In genomic region chr11:86358720-86359119, GRCh38 we compare ENCODE assay signal across 21 cellular contexts. TPM values are rescaled to one million over a fixed set of nuclear protein-coding genes. Genes with fewer than 3 reads are reported as not detected.
DNase-seq lines count a peak whose midpoint lies in the region; ATAC-seq and TF ChIP-seq lines count a peak whose summit lies in the region.
"Had no signal": no experiment of that assay in that cellular context is flagged by ENCODE, and none has a peak within 500 bp of the region (broad histone marks: within the 10 kb centered on the region; RNA-seq: fewer than 3 reads in every experiment).

No MANE protein-coding gene starts in this region.

- H3K36me3 Mint-ChIP-seq in WTC11 = peaks cover 2% of the 10 kb centered on the region; the same call in 1 of the 2 replicates
- H3K36me3 Mint-ChIP-seq in mesothelial cell of epicardium = no peaks in the 10 kb centered on the region
- H3K36me3 Mint-ChIP-seq: CD14-positive monocyte had no signal

- H3K36me3 ChIP-seq in osteoblast (ENCODE audit: insufficient read depth, low read length) = no peaks in the 10 kb centered on the region
- no peaks in the 10 kb centered on the region for H3K36me3 ChIP-seq in BE2C
- H3K36me3 ChIP-seq in MM.1S (replicated peaks; ENCODE audit: insufficient read depth, low read length) = no peaks in the 10 kb centered on the region
- H3K36me3 ChIP-seq: BLaER1 treated with 17β-estradiol and CSF1 and Interleukin-3, amounts not matched to agents 10 nM and 100 nM had no signal

- H3K4me1 ChIP-seq in osteoblast (ENCODE audit: insufficient read depth, low read length) (no peaks in the 10 kb centered on the region), BE2C (no peaks in the 10 kb centered on the region), MM.1S (ENCODE audit: low read length) (no peaks in the 10 kb centered on the region)
- H3K4me1 ChIP-seq: BLaER1 treated with 17β-estradiol and CSF1 and Interleukin-3, amounts not matched to agents 10 nM and 100 nM had no signal

- H3K9me3 ChIP-seq in osteoblast (ENCODE audit: low read depth, low read length) (no peaks in the 10 kb centered on the region), BE2C (no peaks in the 10 kb centered on the region), MM.1S (replicated peaks; ENCODE audit: insufficient read depth, low read length) (no peaks in the 10 kb centered on the region)

- H3K4me3 ChIP-seq in osteoblast (ENCODE audit: insufficient read depth, low read length) (no peak overlapping the region), BE2C (ENCODE audit: low read depth, low read length) (no peak overlapping the region), MM.1S (ENCODE audit: low read length) (no peak overlapping the region)
- H3K4me3 ChIP-seq: BLaER1 treated with 17β-estradiol and CSF1 and Interleukin-3, amounts not matched to agents 10 nM and 100 nM; GM23248 had no signal

- no peak overlapping the region for H3K4me2 ChIP-seq in osteoblast (ENCODE audit: insufficient read depth, low read length)
- no peak overlapping the region for H3K4me2 ChIP-seq in MM.1S (ENCODE audit: low read depth, low read length)
- H3K4me2 ChIP-seq: BLaER1 treated with 17β-estradiol and CSF1 and Interleukin-3, amounts not matched to agents 10 nM and 100 nM had no signal

- CTCF ChIA-PET in WTC11 (lab: Charles Lee) = interaction anchor here (1.3 to 3.4 kb wide), 3 partner anchors 60 to 504 kb away, joined by 4 to 37 read pairs (median 4); partner anchors contain the start of gene CCDC83

- H3K9me3 Mint-ChIP-seq in WTC11 (peaks cover 13% of the 10 kb centered on the region), mesothelial cell of epicardium (peaks cover 7% of the 10 kb centered on the region)

- POLR2A ChIA-PET in WTC11 (lab: Charles Lee) = no interaction called here

- no peaks in the 10 kb centered on the region for H3K9me2 ChIP-seq in MM.1S (replicated peaks; ENCODE audit: insufficient read depth, low read length)

- H3K4me1 Mint-ChIP-seq in WTC11 (peaks cover 44% of the 10 kb centered on the region), mesothelial cell of epicardium (peaks cover 20% of the 10 kb centered on the region)
- H3K4me1 Mint-ChIP-seq: B cell; CD14-positive monocyte; CD8-positive, alpha-beta memory T cell had no signal

- H3K27me3 ChIP-seq in osteoblast (ENCODE audit: insufficient read depth, low read length) = no peaks in the 10 kb centered on the region
- H3K27me3 ChIP-seq in BE2C = 0 out of 2 replicates have a peak, but pooled peaks cover 2% of the 10 kb centered on the region
- no peaks in the 10 kb centered on the region for H3K27me3 ChIP-seq in MM.1S (replicated peaks; ENCODE audit: insufficient read depth, low read length)
- H3K27me3 ChIP-seq: BLaER1 treated with 17β-estradiol and CSF1 and Interleukin-3, amounts not matched to agents 10 nM and 100 nM had no signal

- H3K27ac Mint-ChIP-seq in WTC11 (no peak overlapping the region), mesothelial cell of epicardium (peak overlapping the region; percentile 40)
- H3K27ac Mint-ChIP-seq: B cell; CD14-positive monocyte; CD4-positive, alpha-beta T cell; CD8-positive, alpha-beta memory T cell had no signal

- ATAC-seq in WTC11 = no peak
- no peak for ATAC-seq in GM18870 (IDR thresholded peaks at IDR 0.05; ENCODE audit: unreplicated experiment)
- ATAC-seq: HCT116 had no signal

- H4K20me1 ChIP-seq in osteoblast (ENCODE audit: insufficient read depth, low read length) (no peaks in the 10 kb centered on the region), MM.1S (ENCODE audit: insufficient read depth, low read length) (no peaks in the 10 kb centered on the region)
- H4K20me1 ChIP-seq: BLaER1 treated with 17β-estradiol and CSF1 and Interleukin-3, amounts not matched to agents 10 nM and 100 nM had no signal

- H3K79me2 ChIP-seq in osteoblast (ENCODE audit: insufficient read depth, low read length) (no peaks in the 10 kb centered on the region), MM.1S (ENCODE audit: low read length) (no peaks in the 10 kb centered on the region)

- no peak overlapping the region for H3K9ac ChIP-seq in MM.1S (ENCODE audit: low read length)
- H3K9ac ChIP-seq: BLaER1 treated with 17β-estradiol and CSF1 and Interleukin-3, amounts not matched to agents 10 nM and 100 nM; GM23248 had no signal

- no peak overlapping the region for H3K4me3 Mint-ChIP-seq in WTC11
- no peak overlapping the region for H3K4me3 Mint-ChIP-seq in mesothelial cell of epicardium
- H3K4me3 Mint-ChIP-seq: B cell; CD14-positive monocyte; CD4-positive, alpha-beta T cell; CD8-positive, alpha-beta memory T cell had no signal

- H3K27me3 Mint-ChIP-seq in WTC11 (ENCODE audit: low read depth) = no peaks in the 10 kb centered on the region
- no peaks in the 10 kb centered on the region for H3K27me3 Mint-ChIP-seq in mesothelial cell of epicardium (ENCODE audit: low read depth)
- H3K27me3 Mint-ChIP-seq: CD4-positive, alpha-beta T cell had no signal

- H3F3A ChIP-seq in MM.1S (ENCODE audit: insufficient read depth, low read length) = no peaks in the 10 kb centered on the region

- H3K27ac ChIP-seq in osteoblast (ENCODE audit: low read depth, low read length) (no peak overlapping the region), MM.1S (ENCODE audit: low read length) (no peak overlapping the region)
- H3K27ac ChIP-seq: 22Rv1; BLaER1 treated with 17β-estradiol and CSF1 and Interleukin-3, amounts not matched to agents 10 nM and 100 nM; GM23248 had no signal

- TF ChIP-seq CTCF in WTC11 (IDR thresholded peaks at IDR 0.05) (no peak), mesothelial cell of epicardium (IDR thresholded peaks at IDR 0.05; ENCODE audit: unreplicated experiment) (no peak), osteoblast (IDR thresholded peaks at IDR 0.05; ENCODE audit: extremely low read depth, low read depth, low read length) (no peak), BE2C (IDR thresholded peaks at IDR 0.05; ENCODE audit: low read depth, low read length) (no peak), MM.1S (IDR thresholded peaks at IDR 0.05; ENCODE audit: low read length) (no peak)

- peak overlapping the region; percentile 36 for H2AFZ ChIP-seq in osteoblast (ENCODE audit: low read length)
- H2AFZ ChIP-seq in MM.1S (ENCODE audit: low read length) = no peak overlapping the region
- H2AFZ ChIP-seq: GM23248 had no signal

- DNase-seq in ELF-1 (ENCODE audit: low read depth, low spot score) (peak; percentile 9), WTC11 (ENCODE audit: low spot score) (no peak), mesothelial cell of epicardium (ENCODE audit: low spot score in 2 of 2, unreplicated experiment in 2 of 2) (no peak), osteoblast (ENCODE audit: insufficient read length, low spot score, missing footprints) (no peak), BE2C (no peak), NCI-H446 (lab: John Stamatoyannopoulos, UW) (no peak), MM.1S (no peak)
- DNase-seq: CD4-positive, alpha-beta T cell; CD8-positive, alpha-beta memory T cell; DMS 273 treated with DMSO at 0.1 percent for 48 hours; DMS79; EL; GF-D8; GM23248; H7 had no signal

TF ChIP-seq in WTC11, 78 proteins besides CTCF, POLR2A, EP300 and RAD21 (continues in another document):
- TF ChIP-seq, protein P1, sequence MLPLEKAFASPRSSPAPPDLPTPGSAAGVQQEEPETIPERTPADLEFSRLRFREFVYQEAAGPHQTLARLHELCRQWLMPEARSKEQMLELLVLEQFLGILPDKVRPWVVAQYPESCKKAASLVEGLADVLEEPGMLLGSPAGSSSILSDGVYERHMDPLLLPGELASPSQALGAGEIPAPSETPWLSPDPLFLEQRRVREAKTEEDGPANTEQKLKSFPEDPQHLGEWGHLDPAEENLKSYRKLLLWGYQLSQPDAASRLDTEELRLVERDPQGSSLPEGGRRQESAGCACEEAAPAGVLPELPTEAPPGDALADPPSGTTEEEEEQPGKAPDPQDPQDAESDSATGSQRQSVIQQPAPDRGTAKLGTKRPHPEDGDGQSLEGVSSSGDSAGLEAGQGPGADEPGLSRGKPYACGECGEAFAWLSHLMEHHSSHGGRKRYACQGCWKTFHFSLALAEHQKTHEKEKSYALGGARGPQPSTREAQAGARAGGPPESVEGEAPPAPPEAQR (CRISPR knock-in tag; IDR thresholded peaks at IDR 0.05) = 0 out of 2 replicates have a peak, but pooled peaks have one; percentile 67
- TF ChIP-seq, protein P2, sequence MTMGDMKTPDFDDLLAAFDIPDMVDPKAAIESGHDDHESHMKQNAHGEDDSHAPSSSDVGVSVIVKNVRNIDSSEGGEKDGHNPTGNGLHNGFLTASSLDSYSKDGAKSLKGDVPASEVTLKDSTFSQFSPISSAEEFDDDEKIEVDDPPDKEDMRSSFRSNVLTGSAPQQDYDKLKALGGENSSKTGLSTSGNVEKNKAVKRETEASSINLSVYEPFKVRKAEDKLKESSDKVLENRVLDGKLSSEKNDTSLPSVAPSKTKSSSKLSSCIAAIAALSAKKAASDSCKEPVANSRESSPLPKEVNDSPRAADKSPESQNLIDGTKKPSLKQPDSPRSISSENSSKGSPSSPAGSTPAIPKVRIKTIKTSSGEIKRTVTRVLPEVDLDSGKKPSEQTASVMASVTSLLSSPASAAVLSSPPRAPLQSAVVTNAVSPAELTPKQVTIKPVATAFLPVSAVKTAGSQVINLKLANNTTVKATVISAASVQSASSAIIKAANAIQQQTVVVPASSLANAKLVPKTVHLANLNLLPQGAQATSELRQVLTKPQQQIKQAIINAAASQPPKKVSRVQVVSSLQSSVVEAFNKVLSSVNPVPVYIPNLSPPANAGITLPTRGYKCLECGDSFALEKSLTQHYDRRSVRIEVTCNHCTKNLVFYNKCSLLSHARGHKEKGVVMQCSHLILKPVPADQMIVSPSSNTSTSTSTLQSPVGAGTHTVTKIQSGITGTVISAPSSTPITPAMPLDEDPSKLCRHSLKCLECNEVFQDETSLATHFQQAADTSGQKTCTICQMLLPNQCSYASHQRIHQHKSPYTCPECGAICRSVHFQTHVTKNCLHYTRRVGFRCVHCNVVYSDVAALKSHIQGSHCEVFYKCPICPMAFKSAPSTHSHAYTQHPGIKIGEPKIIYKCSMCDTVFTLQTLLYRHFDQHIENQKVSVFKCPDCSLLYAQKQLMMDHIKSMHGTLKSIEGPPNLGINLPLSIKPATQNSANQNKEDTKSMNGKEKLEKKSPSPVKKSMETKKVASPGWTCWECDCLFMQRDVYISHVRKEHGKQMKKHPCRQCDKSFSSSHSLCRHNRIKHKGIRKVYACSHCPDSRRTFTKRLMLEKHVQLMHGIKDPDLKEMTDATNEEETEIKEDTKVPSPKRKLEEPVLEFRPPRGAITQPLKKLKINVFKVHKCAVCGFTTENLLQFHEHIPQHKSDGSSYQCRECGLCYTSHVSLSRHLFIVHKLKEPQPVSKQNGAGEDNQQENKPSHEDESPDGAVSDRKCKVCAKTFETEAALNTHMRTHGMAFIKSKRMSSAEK (CRISPR knock-in tag; IDR thresholded peaks at IDR 0.05; ENCODE audit: borderline replicate concordance) = peak; percentile 68; the same call in 1 of the 2 replicates
- no peak for TF ChIP-seq HMGA2 (CRISPR knock-in tag; IDR thresholded peaks at IDR 0.05)
- TF ChIP-seq ZNF263 (CRISPR knock-in tag; IDR thresholded peaks at IDR 0.05; ENCODE audit: low read depth) = no peak

RNA-seq across cellular contexts. Expression of gene CCDC81, which starts 16.0 kb away (rescaled TPM):
- total RNA-seq in WTC11 (2021) = 0.82 to 1.0 TPM (median 0.98 TPM) in 3 replicates
- total RNA-seq in mesothelial cell of epicardium = 2.4 to 2.8 TPM (median 2.5 TPM) in 3 replicates
- 0.36 and 0.88 TPM in 2 replicates for total RNA-seq in osteoblast
- polyA plus RNA-seq in BE2C (2012; ENCODE audit: insufficient read depth, insufficient read length, low read depth) = 2.3 TPM

RNA-seq across cellular contexts. Expression of gene HIKESHI, which starts 56.7 kb away (rescaled TPM):
- total RNA-seq in WTC11 (2021) = 48.3 to 57.1 TPM (median 52.8 TPM) in 3 replicates
- total RNA-seq in mesothelial cell of epicardium = 38.0 to 43.4 TPM (median 39.5 TPM) in 3 replicates
- total RNA-seq in osteoblast = 65.9 and 72.2 TPM in 2 replicates
- polyA plus RNA-seq in BE2C (2012; ENCODE audit: insufficient read depth, insufficient read length, low read depth) = 45.5 TPM
